13 cellular contexts compared by ENCODE assay signal in the genomic region with DNA sequence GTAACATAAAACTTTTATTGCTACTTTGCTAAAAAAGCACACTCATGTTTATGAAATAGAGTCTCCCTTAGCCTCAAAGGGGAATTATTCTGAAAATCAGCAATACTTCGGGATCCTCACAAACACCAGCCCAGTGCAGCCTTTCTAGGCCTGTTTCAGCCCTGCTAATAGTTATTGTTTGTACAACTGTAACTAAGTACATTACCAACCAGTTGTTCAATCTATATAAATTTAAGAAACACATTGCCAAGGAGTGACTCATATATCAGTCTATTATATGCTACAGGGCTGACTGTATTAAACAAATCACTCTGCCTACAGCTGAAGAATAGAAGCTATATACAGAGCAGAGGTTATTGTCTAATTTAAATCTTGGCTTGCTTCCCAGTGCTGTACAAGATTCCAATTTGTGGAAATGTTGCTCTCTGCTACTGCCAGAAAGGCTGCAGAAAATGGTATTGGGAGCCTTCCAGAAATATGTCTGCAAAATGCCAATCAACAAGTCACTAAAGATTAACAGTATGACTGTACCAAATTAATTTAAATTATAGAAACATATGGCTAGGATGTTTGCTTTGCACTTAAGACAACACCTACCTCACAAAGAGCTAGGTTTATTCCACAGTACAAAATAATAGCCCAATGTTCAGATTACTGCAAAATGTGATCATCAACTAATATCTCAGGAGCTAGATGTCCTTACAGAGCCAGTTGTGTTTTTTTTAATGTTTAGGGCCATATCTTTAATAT. TPM values are rescaled to one million over a fixed set of nuclear protein-coding genes. Genes with fewer than 3 reads are reported as not detected.
DNase-seq lines count a peak whose midpoint lies in the region; ATAC-seq and TF ChIP-seq lines count a peak whose summit lies in the region.
"Had no signal": no experiment of that assay in that cellular context is flagged by ENCODE, and none has a peak within 500 bp of the region (broad histone marks: within the 10 kb centered on the region; RNA-seq: fewer than 3 reads in every experiment).

No MANE protein-coding gene starts in this region.

- H3K23ac ChIP-seq in H9 (ENCODE audit: insufficient read length, low read depth, low read length) = no peak overlapping the region

- H3K27ac ChIP-seq in H9 (ENCODE audit: insufficient read length, low read depth, low read length) = no peak overlapping the region
- H3K27ac ChIP-seq: neutrophil had no signal

- no peak overlapping the region for H3K56ac ChIP-seq in H9 (ENCODE audit: insufficient read length, low read depth, low read length)

- H2BK5ac ChIP-seq in H9 (ENCODE audit: insufficient read length, low read length) = no peak overlapping the region

- H3K4me3 Mint-ChIP-seq in type B pancreatic cell = no peak overlapping the region
- H3K4me3 Mint-ChIP-seq in H9 = no peak overlapping the region
- H3K4me3 Mint-ChIP-seq: activated naive CD4-positive, alpha-beta T cell treated with anti-CD3 and anti-CD28 coated beads, Interleukin-2, amount 10 ng/mL, durations not matched to agents 7 days and 5 days had no signal

- no peaks in the 10 kb centered on the region for H3K27me3 ChIP-seq in H9 (ENCODE audit: insufficient read depth, low read length)
- H3K27me3 ChIP-seq: neutrophil had no signal

- no peak overlapping the region for H4K5ac ChIP-seq in H9 (ENCODE audit: insufficient read length, low read depth, low read length)

- no peak overlapping the region for H2BK120ac ChIP-seq in H9 (ENCODE audit: low read depth, low read length, poor library complexity, severe bottlenecking)

- H4K20me1 ChIP-seq in H9 (ENCODE audit: control insufficient read depth, insufficient read depth, insufficient read length) = no peaks in the 10 kb centered on the region

- H3K36me3 Mint-ChIP-seq in type B pancreatic cell (no peaks in the 10 kb centered on the region), H9 (ENCODE audit: insufficient read depth in 1 of 3, low read depth in 3 of 3) (peaks cover 2 to 4% (median 2%) of the 10 kb centered on the region in 3 experiments; a peak in 6 of 7 replicates)
- H3K36me3 Mint-ChIP-seq: activated naive CD4-positive, alpha-beta T cell treated with anti-CD3 and anti-CD28 coated beads, Interleukin-2, amount 10 ng/mL, durations not matched to agents 7 days and 5 days had no signal

- H4K91ac ChIP-seq in H9 (ENCODE audit: insufficient read length, low read depth, low read length) = no peak overlapping the region

- H3K79me1 ChIP-seq in H9 (ENCODE audit: insufficient read depth, low read depth, low read length, poor library complexity, severe bottlenecking) = peaks cover 5% of the 10 kb centered on the region

- H3K9ac ChIP-seq in H9 (ENCODE audit: extremely low read depth, insufficient read length, low read length) = no peak overlapping the region

- H3K27ac Mint-ChIP-seq in type B pancreatic cell = peak overlapping the region; percentile 50
- H3K27ac Mint-ChIP-seq in H9 = peak overlapping the region in 1 of 3 experiments; percentile 98; a peak in 2 of 7 replicates
- H3K27ac Mint-ChIP-seq: activated naive CD4-positive, alpha-beta T cell treated with anti-CD3 and anti-CD28 coated beads, Interleukin-2, amount 10 ng/mL, durations not matched to agents 7 days and 5 days had no signal

- H3K4me2 ChIP-seq in H9 (ENCODE audit: insufficient read depth, insufficient read length, low read length) = no peak overlapping the region

- no peak overlapping the region for H3K14ac ChIP-seq in H9 (ENCODE audit: insufficient read depth, low read length)

- H4K8ac ChIP-seq in H9 (replicated peaks; ENCODE audit: insufficient read length, low read depth, low read length) = no peak overlapping the region

- H2BK12ac ChIP-seq in H9 (ENCODE audit: insufficient read length, low read depth, low read length) = no peak overlapping the region

- H3K27me3 Mint-ChIP-seq in type B pancreatic cell = peaks cover 44% of the 10 kb centered on the region
- H3K27me3 Mint-ChIP-seq in H9 (ENCODE audit: low read depth) = no peaks in the 10 kb centered on the region
- H3K27me3 Mint-ChIP-seq: activated naive CD4-positive, alpha-beta T cell treated with anti-CD3 and anti-CD28 coated beads, Interleukin-2, amount 10 ng/mL, durations not matched to agents 7 days and 5 days had no signal

- no peaks in the 10 kb centered on the region for H3K9me3 Mint-ChIP-seq in type B pancreatic cell
- no peaks in the 10 kb centered on the region for H3K9me3 Mint-ChIP-seq in H9
- H3K9me3 Mint-ChIP-seq: activated naive CD4-positive, alpha-beta T cell treated with anti-CD3 and anti-CD28 coated beads, Interleukin-2, amount 10 ng/mL, durations not matched to agents 7 days and 5 days had no signal

- no peaks in the 10 kb centered on the region for H3K9me3 ChIP-seq in H9 (ENCODE audit: control insufficient read depth, low read depth, low read length)
- H3K9me3 ChIP-seq: neutrophil had no signal

- no CpG with 5 or more reads among the region's 1 CpG for WGBS in H9 (ENCODE audit: extremely low coverage, insufficient read length, low lambda C conversion rate)

- H3K4me1 Mint-ChIP-seq in type B pancreatic cell (ENCODE audit: unreplicated experiment) (peaks cover 34% of the 10 kb centered on the region), H9 (peaks cover 54 to 74% of the 10 kb centered on the region in 2 experiments)
- H3K4me1 Mint-ChIP-seq: activated naive CD4-positive, alpha-beta T cell treated with anti-CD3 and anti-CD28 coated beads, Interleukin-2, amount 10 ng/mL, durations not matched to agents 7 days and 5 days had no signal

- no peak overlapping the region for H2AFZ ChIP-seq in H9 (ENCODE audit: low read length)

- DNase-seq in NCI-H82 (lab: John Stamatoyannopoulos, UW) (peak; percentile 11), NCI-H82 treated with DMSO at 0.1 percent for 48 hours (lab: John Stamatoyannopoulos, UW; ENCODE audit: unreplicated experiment) (no peak), NCI-H748 treated with DMSO at 0.1 percent for 48 hours (lab: John Stamatoyannopoulos, UW) (peak; percentile 92), foreskin melanocyte (peak; percentile 83), type B pancreatic cell (ENCODE audit: extremely low spot score, unreplicated experiment) (no peak), H9 (no peak)
- DNase-seq: activated naive CD4-positive, alpha-beta T cell treated with anti-CD3 and anti-CD28 coated beads, Interleukin-2, amount 10 ng/mL, durations not matched to agents 7 days and 5 days had no signal

- no peak overlapping the region for H3T11ph ChIP-seq in H9 (ENCODE audit: low read length)

- H3K18ac ChIP-seq in H9 (ENCODE audit: insufficient read length, low read depth, low read length) = no peak overlapping the region

- H2AK5ac ChIP-seq in H9 (ENCODE audit: insufficient read length, low read length) = no peak overlapping the region

- ATAC-seq in HG02938 (IDR thresholded peaks at IDR 0.05; ENCODE audit: unreplicated experiment) (no peak), GM18498 (IDR thresholded peaks at IDR 0.05; ENCODE audit: unreplicated experiment) (no peak)
- ATAC-seq: activated CD4-positive, CD25-positive, alpha-beta regulatory T cell treated with anti-CD3 and anti-CD28 coated beads, Interleukin-2, amount 50 U/mL, for 24 hours had no signal

- H3K4ac ChIP-seq in H9 (ENCODE audit: low read depth, low read length) = no peak overlapping the region

- H2BK20ac ChIP-seq in H9 (ENCODE audit: low read depth, low read length, poor library complexity, severe bottlenecking) = no peak overlapping the region

- H2BK15ac ChIP-seq in H9 (ENCODE audit: low read depth, low read length) = no peak overlapping the region

- peaks cover 11% of the 10 kb centered on the region for H3K4me1 ChIP-seq in H9 (ENCODE audit: insufficient read depth, low read length)

- H3K23me2 ChIP-seq in H9 (ENCODE audit: insufficient read length, low read depth, low read length, poor library complexity, severe bottlenecking) = no peaks in the 10 kb centered on the region

- peaks cover 2% of the 10 kb centered on the region; the same call in 1 of the 2 replicates for H3K79me2 ChIP-seq in H9 (ENCODE audit: insufficient read depth, low read length)

- TF ChIP-seq CTCF in type B pancreatic cell (conservative IDR thresholded peaks at IDR 0.05) (no peak), H9 (conservative IDR thresholded peaks at IDR 0.05) (no peak)

RNA-seq across cellular contexts. Expression of a gene that starts 49.7 kb away (rescaled TPM):
- 14.7 and 18.4 TPM in 2 replicates for total RNA-seq in type B pancreatic cell (ENCODE audit: low replicate concordance)
- 18.2 and 20.2 TPM in 2 replicates for total RNA-seq in H9 (2021)
- total RNA-seq: A172, OCI-LY7 had no signal

Comparison
In these comparisons a context has a peak if more than half of its experiments do, and no peak if none do; other contexts are left out.
1. DNase-seq: peak in NCI-H82 (single experiment), NCI-H748 treated with DMSO at 0.1 percent for 48 hours (single experiment) and foreskin melanocyte (single experiment); none in NCI-H82 treated with DMSO at 0.1 percent for 48 hours (single experiment), type B pancreatic cell (single experiment) and H9 (single experiment).